ENCODE assay signal across 8 cellular contexts in the genomic region with DNA sequence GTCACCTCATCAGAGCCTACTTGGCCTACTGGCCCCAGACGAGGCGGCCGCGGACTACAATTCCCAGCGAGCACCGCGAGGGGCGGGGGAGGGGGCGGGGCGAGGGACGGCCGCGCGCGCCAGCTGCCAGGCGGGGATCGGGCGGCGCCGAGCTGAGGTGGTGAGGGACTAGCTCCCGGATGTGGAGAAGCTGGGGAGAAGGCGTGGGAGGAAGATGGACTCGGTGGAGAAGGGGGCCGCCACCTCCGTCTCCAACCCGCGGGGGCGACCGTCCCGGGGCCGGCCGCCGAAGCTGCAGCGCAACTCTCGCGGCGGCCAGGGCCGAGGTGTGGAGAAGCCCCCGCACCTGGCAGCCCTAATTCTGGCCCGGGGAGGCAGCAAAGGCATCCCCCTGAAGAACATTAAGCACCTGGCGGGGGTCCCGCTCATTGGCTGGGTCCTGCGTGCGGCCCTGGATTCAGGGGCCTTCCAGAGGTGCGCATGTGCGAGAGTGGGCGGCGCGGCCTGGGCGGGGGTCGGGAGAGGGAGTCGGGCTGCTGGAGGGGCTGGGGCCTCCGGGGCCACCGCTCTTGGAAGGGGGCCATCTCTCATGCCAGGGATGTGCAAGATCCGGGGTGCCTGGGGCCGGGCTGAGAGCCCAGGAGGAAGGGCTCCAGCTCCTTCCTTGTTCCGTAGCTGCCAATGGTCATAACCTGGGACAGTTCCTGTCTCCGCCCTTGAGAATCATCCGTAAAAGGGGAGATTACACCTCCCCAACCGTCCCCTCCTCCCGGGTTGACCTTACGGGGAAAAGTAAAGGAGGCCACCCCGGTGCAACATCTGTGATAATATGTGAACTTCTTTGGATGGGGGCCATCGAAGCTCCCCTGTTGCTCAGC. TPM values are rescaled to one million over a fixed set of nuclear protein-coding genes. Genes with fewer than 3 reads are reported as not detected.
DNase-seq lines count a peak whose midpoint lies in the region; ATAC-seq, FAIRE-seq and TF ChIP-seq lines count a peak whose summit lies in the region.

CMAS (plus strand) TSS at position 129 of the 878 bp plus-strand sequence; CDS start at position 215, 86 bp downstream.

- H3K4me3 Mint-ChIP-seq in activated naive CD4-positive, alpha-beta T cell treated with anti-CD3 and anti-CD28 coated beads, Interleukin-2, amount 10 ng/mL, durations not matched to agents 7 days and 5 days, result peak within 1 kb of the TSS; percentile 88

- no peak for TF ChIP-seq RAD21 in SK-N-SH (IDR thresholded peaks at IDR 0.05; ENCODE audit: low read length)

- intact Hi-C loops in testis (cut with DNase I; ENCODE audit: low total_unique reads), result no loop called here

- H2AFZ ChIP-seq in SK-N-SH (ENCODE audit: low read depth), result peak within 1 kb of the TSS; percentile 99

- H3F3A ChIP-seq in SK-N-SH (replicated peaks; ENCODE audit: insufficient read depth), result no peaks in the 10 kb centered on the region

- no peaks in the 10 kb centered on the region; the same call in 1 of the 2 replicates for H4K20me1 ChIP-seq in SK-N-SH (ENCODE audit: insufficient read depth)

- H3K4me1 ChIP-seq in SK-N-SH (ENCODE audit: control insufficient read depth in 1 of 2, insufficient read depth in 2 of 2, low read depth in 1 of 2, low read length in 1 of 2) (peaks cover 4 to 6% of the 10 kb centered on the region in 2 experiments; a peak in 2 of 4 replicates), testis (peaks cover 21% of the 10 kb centered on the region)

- peak; percentile 88 for FAIRE-seq in H54 (lab: Jason Lieb, UNC)

- H3K79me2 ChIP-seq in SK-N-SH (ENCODE audit: insufficient read depth), result peaks cover 23% of the 10 kb centered on the region; the same call in 1 of the 2 replicates

- POLR2A ChIA-PET in SK-N-SH (lab: Yijun Ruan, JAX), result interaction anchor here (1.0 to 1.5 kb wide), 4 partner anchors 9 to 544 kb away, joined by 3 to 5 read pairs (median 3); partner anchors contain the start of gene C2CD5

- H3K9me3 ChIP-seq in SK-N-SH (no peaks in the 10 kb centered on the region), testis (no peaks in the 10 kb centered on the region)

- H3K9me3 Mint-ChIP-seq in activated naive CD4-positive, alpha-beta T cell treated with anti-CD3 and anti-CD28 coated beads, Interleukin-2, amount 10 ng/mL, durations not matched to agents 7 days and 5 days, result no peaks in the 10 kb centered on the region

- H3K4me2 ChIP-seq in SK-N-SH, result peak within 1 kb of the TSS; percentile 75

- TF ChIP-seq CTCF in SK-N-SH (IDR thresholded peaks at IDR 0.05) (no peak), omental fat pad (IDR thresholded peaks at IDR 0.05) (no peak), testis (IDR thresholded peaks at IDR 0.05) (no peak)

- peak within 1 kb of the TSS; percentile 84 for H3K27ac Mint-ChIP-seq in activated naive CD4-positive, alpha-beta T cell treated with anti-CD3 and anti-CD28 coated beads, Interleukin-2, amount 10 ng/mL, durations not matched to agents 7 days and 5 days

- no peaks in the 10 kb centered on the region for H3K9me2 ChIP-seq in SK-N-SH

- TF ChIP-seq POLR2A in H54 (IDR thresholded peaks at IDR 0.05; ENCODE audit: low read depth, low read length) (peak; percentile 80), testis (IDR thresholded peaks at IDR 0.05) (no peak)

- peaks cover 41% of the 10 kb centered on the region for H3K4me1 Mint-ChIP-seq in activated naive CD4-positive, alpha-beta T cell treated with anti-CD3 and anti-CD28 coated beads, Interleukin-2, amount 10 ng/mL, durations not matched to agents 7 days and 5 days

- H3K36me3 Mint-ChIP-seq in activated naive CD4-positive, alpha-beta T cell treated with anti-CD3 and anti-CD28 coated beads, Interleukin-2, amount 10 ng/mL, durations not matched to agents 7 days and 5 days, result peaks cover 19% of the 10 kb centered on the region

- H3K27me3 Mint-ChIP-seq in activated naive CD4-positive, alpha-beta T cell treated with anti-CD3 and anti-CD28 coated beads, Interleukin-2, amount 10 ng/mL, durations not matched to agents 7 days and 5 days, result no peaks in the 10 kb centered on the region

- CTCF ChIA-PET in SK-N-SH (lab: Yijun Ruan, JAX), result interaction anchor here (1.0 kb wide), 1 partner anchor 348 kb away, joined by 3 read pairs; no protein-coding TSS in a partner anchor
- CTCF ChIA-PET in activated naive CD4-positive, alpha-beta T cell treated with anti-CD3 and anti-CD28 coated beads, Interleukin-2, amount 10 ng/mL, durations not matched to agents 7 days and 5 days (lab: Charles Lee), result interaction anchor here (0.5 to 1.3 kb wide), 3 partner anchors 10 to 402 kb away, joined by 3 read pairs; no protein-coding TSS in a partner anchor

- H3K27ac ChIP-seq in SK-N-SH (ENCODE audit: low read depth in 2 of 2, low read length in 1 of 2) (peak within 1 kb of the TSS; percentile 46 to 74; a peak in 3 of 4 replicates), testis (peak within 1 kb of the TSS; percentile 87 to 89)

- TF ChIP-seq EP300 in SK-N-SH (IDR thresholded peaks at IDR 0.05; ENCODE audit: borderline replicate concordance in 1 of 2, low read depth in 1 of 2, low read length in 1 of 2), result no peak

- H3K27me3 ChIP-seq in SK-N-SH (ENCODE audit: insufficient read depth) (no peaks in the 10 kb centered on the region), testis (no peaks in the 10 kb centered on the region)

- ATAC-seq in omental fat pad (ENCODE audit: low FRiP score), result peak; percentile 87

- peak within 1 kb of the TSS; percentile 88 for H3K9ac ChIP-seq in SK-N-SH

- H3K36me3 ChIP-seq in SK-N-SH (replicated peaks in 1 of 2; ENCODE audit: control insufficient read depth in 1 of 2, insufficient read depth in 2 of 2, low read length in 1 of 2), result peaks cover 0 to 8% of the 10 kb centered on the region in 2 experiments
- H3K36me3 ChIP-seq in testis (ENCODE audit: low read depth, missing control alignments), result peaks cover 3% of the 10 kb centered on the region

- under 1% methylated on average over 40 of the region's 64 CpGs for WGBS in SK-N-SH (ENCODE audit: low lambda C conversion rate)
- 0% methylated on average over 20 to 57 of the region's 64 CpGs for WGBS in testis, 2 donors

- peak; percentile 42 for DNase-seq in GDM1 (lab: John Stamatoyannopoulos, UW)
- DNase-seq in H54 (ENCODE audit: insufficient read length, low spot score), result peak; percentile 64
- DNase-seq in LoVo (ENCODE audit: low spot score), result peak; percentile 85
- peak; percentile 92 for DNase-seq in SK-N-SH
- peak; percentile 86 for DNase-seq in activated naive CD4-positive, alpha-beta T cell treated with anti-CD3 and anti-CD28 coated beads, Interleukin-2, amount 10 ng/mL, durations not matched to agents 7 days and 5 days
- DNase-seq in globus pallidus (ENCODE audit: low spot score), result peak; percentile 71
- DNase-seq in omental fat pad (ENCODE audit: low spot score), result peak; percentile 53
- DNase-seq in testis, result peak; percentile 88

- H3K4me3 ChIP-seq in SK-N-SH (ENCODE audit: low read depth in 2 of 2, low read length in 1 of 2) (peak within 1 kb of the TSS; percentile 80 to 95), testis (peak within 1 kb of the TSS; percentile 88 to 94)

TF ChIP-seq in SK-N-SH, 30 proteins besides CTCF, POLR2A, EP300 and RAD21:
- TF ChIP-seq NFIC (IDR thresholded peaks at IDR 0.05; ENCODE audit: borderline replicate concordance) (no peak), TAF1 (IDR thresholded peaks at IDR 0.05; ENCODE audit: borderline replicate concordance, low read depth, low read length) (peak; percentile 64; the same call in 1 of the 2 replicates), GABPA (IDR thresholded peaks at IDR 0.05; ENCODE audit: low read depth) (no peak; the same call in 1 of the 2 replicates), POLR2AphosphoS5 (IDR thresholded peaks at IDR 0.05; ENCODE audit: low read depth, low read length) (0 out of 2 replicates have a peak, but pooled peaks have one; percentile 23), MXI1 (IDR thresholded peaks at IDR 0.05; ENCODE audit: low read depth, low read length) (peak; percentile 7; the same call in 1 of the 2 replicates), NRF1 (IDR thresholded peaks at IDR 0.05; ENCODE audit: low read depth, low read length) (peak; percentile 77), ELF1 (IDR thresholded peaks at IDR 0.05) (peak; percentile 53; the same call in 1 of the 2 replicates)
- TF ChIP-seq, protein P1, sequence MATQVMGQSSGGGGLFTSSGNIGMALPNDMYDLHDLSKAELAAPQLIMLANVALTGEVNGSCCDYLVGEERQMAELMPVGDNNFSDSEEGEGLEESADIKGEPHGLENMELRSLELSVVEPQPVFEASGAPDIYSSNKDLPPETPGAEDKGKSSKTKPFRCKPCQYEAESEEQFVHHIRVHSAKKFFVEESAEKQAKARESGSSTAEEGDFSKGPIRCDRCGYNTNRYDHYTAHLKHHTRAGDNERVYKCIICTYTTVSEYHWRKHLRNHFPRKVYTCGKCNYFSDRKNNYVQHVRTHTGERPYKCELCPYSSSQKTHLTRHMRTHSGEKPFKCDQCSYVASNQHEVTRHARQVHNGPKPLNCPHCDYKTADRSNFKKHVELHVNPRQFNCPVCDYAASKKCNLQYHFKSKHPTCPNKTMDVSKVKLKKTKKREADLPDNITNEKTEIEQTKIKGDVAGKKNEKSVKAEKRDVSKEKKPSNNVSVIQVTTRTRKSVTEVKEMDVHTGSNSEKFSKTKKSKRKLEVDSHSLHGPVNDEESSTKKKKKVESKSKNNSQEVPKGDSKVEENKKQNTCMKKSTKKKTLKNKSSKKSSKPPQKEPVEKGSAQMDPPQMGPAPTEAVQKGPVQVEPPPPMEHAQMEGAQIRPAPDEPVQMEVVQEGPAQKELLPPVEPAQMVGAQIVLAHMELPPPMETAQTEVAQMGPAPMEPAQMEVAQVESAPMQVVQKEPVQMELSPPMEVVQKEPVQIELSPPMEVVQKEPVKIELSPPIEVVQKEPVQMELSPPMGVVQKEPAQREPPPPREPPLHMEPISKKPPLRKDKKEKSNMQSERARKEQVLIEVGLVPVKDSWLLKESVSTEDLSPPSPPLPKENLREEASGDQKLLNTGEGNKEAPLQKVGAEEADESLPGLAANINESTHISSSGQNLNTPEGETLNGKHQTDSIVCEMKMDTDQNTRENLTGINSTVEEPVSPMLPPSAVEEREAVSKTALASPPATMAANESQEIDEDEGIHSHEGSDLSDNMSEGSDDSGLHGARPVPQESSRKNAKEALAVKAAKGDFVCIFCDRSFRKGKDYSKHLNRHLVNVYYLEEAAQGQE (IDR thresholded peaks at IDR 0.05; ENCODE audit: low read depth, low read length), result peak; percentile 85

RNA-seq across cellular contexts. Expression of gene CMAS, which starts in this region (rescaled TPM):
- polyA plus RNA-seq in SK-N-SH (2012; rRNA removed) (16.0 and 18.0 TPM in 2 replicates), testis (ENCODE audit: insufficient read depth, low read depth, low replicate concordance) (131 TPM)
- 24.5 and 35.5 TPM in 2 replicates for polyA plus RNA-seq in SK-N-SH (2012; cell fraction: cytosol; rRNA removed)
- 5.8 and 10.9 TPM in 2 replicates for polyA plus RNA-seq in SK-N-SH (2012; cell fraction: nucleus; rRNA removed)
- total RNA-seq in omental fat pad (10 to 100 TPM; 15.4 to 25.9 (median 18.9) TPM), testis (100 to 1,000 TPM; 119 to 130 TPM)

Comparison
In these comparisons a context has a peak if more than half of its experiments do, and no peak if none do; other contexts are left out.
1. Peak in every context shown above with its lines: DNase-seq, ATAC-seq, H3K4me3 ChIP-seq and H3K27ac ChIP-seq.
2. RNA of gene CMAS (total RNA-seq): 119 to 130 TPM in testis; 15.4 to 25.9 TPM in omental fat pad; every median in the first group is over 4 times any median in the second.
3. DNase-seq: peak in every context shown above with its lines; median percentile 92 in SK-N-SH; 88 in testis; 86 in activated naive CD4-positive, alpha-beta T cell treated with anti-CD3 and anti-CD28 coated beads, Interleukin-2, amount 10 ng/mL, durations not matched to agents 7 days and 5 days; 85 in LoVo; 71 in globus pallidus; 64 in H54; 53 in omental fat pad; 42 in GDM1.